In the genomic region with DNA sequence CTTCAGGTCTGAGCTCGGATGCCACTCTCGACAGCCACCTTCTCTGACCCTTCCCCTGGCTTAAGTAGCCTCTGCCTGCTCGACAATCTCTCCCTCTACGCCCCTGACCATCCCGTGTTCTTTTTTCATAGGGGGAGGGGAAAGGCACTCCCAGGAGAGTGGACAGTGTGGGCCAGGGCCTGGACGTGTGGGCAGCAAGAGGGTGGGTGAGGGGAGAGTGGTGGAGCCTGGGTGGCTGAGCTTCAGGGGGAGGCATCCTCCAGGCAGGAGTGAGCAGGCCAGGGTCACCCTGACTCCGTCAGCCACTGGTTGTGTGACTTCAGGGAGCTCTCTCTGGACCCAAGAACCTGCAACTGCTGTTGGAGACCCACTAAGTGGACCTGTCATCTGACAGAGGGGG, we compare ENCODE assay signal across 19 cellular contexts.
DNase-seq lines count a peak whose midpoint lies in the region; ATAC-seq and TF ChIP-seq lines count a peak whose summit lies in the region.
"Had no signal": no experiment of that assay in that cellular context is flagged by ENCODE, and none has a peak within 500 bp of the region (broad histone marks: within the 10 kb centered on the region; RNA-seq: fewer than 3 reads in every experiment).

No MANE protein-coding gene starts in this region.

- no peak overlapping the region for H3K27ac ChIP-seq in mesenchymal stem cell (ENCODE audit: low read length, poor library complexity, severe bottlenecking)
- peak overlapping the region; percentile 90 to 100 (median 98) for H3K27ac ChIP-seq in thyroid gland
- no peak overlapping the region for H3K27ac ChIP-seq in ascending aorta
- H3K27ac ChIP-seq: 22Rv1 had no signal

- no peak for TF ChIP-seq CTCF in thyroid gland (IDR thresholded peaks at IDR 0.05)
- TF ChIP-seq CTCF in ascending aorta (IDR thresholded peaks at IDR 0.05), result no peak

- CTCF ChIA-PET in activated CD4-positive, alpha-beta T cell treated with anti-CD3 and anti-CD28 coated beads for 36 hours (lab: Charles Lee), result interaction anchor here (0.6 to 0.7 kb wide), 3 partner anchors 11 to 73 kb away, joined by 3 read pairs; no protein-coding TSS in a partner anchor

- intact Hi-C loops in activated CD4-positive, alpha-beta T cell treated with anti-CD3 and anti-CD28 coated beads for 36 hours (cut with DNase I, micrococcal nuclease), result loop anchor here in 1 of 2 experiments (10.0 kb wide), 1 partner anchor 89 kb away; a partner anchor contains a TSS
- intact Hi-C loops in activated T-helper 2 cell treated with anti-CD3 and anti-CD28 coated beads, Interferon-gamma antibody, Interleukin-2, Interleukin-4, amounts not matched to agents 10 μg/mL and 5 μg/mL and 100 μg/mL, durations not matched to agents 14 hours and 24 hours and 36 hours (cut with micrococcal nuclease), result no loop called here
- intact Hi-C loops in thyroid gland (cut with DNase I) (loop anchor here (5.0 kb wide), 1 partner anchor 86 kb away; no protein-coding TSS in a partner anchor), ascending aorta (cut with DNase I) (no loop called here)

- peak overlapping the region; percentile 62 for H2AK5ac ChIP-seq in mesenchymal stem cell (ENCODE audit: low read length, severe bottlenecking)

- H3K9me3 ChIP-seq in mesenchymal stem cell (ENCODE audit: control insufficient read depth, low read length) (no peaks in the 10 kb centered on the region), thyroid gland (no peaks in the 10 kb centered on the region), ascending aorta (no peaks in the 10 kb centered on the region)
- H3K9me3 ChIP-seq: ovary had no signal

- no peak overlapping the region for H3K4me3 Mint-ChIP-seq in activated CD4-positive, alpha-beta T cell treated with anti-CD3 and anti-CD28 coated beads for 36 hours
- H3K4me3 Mint-ChIP-seq in activated T-helper 2 cell treated with anti-CD3 and anti-CD28 coated beads, Interferon-gamma antibody, Interleukin-2, Interleukin-4, amounts not matched to agents 10 μg/mL and 5 μg/mL and 100 μg/mL, durations not matched to agents 14 hours and 24 hours and 36 hours (ENCODE audit: low read depth), result no peak overlapping the region
- no peak overlapping the region for H3K4me3 Mint-ChIP-seq in activated T-cell treated with anti-CD3 and anti-CD28 coated beads, Interleukin-2, amount 50 U/mL, for 72 hours
- H3K4me3 Mint-ChIP-seq: activated naive CD8-positive, alpha-beta T cell treated with anti-CD3 and anti-CD28 coated beads, Interleukin-2, amount 10 ng/mL, durations not matched to agents 7 days and 5 days; activated T-cell treated with anti-CD3 and anti-CD28 coated beads, Interleukin-2, amount 50 U/mL, for 4 hours; CD4-positive, CD25-positive, alpha-beta regulatory T cell; central memory CD8-positive, alpha-beta T cell had no signal

- H2BK15ac ChIP-seq in mesenchymal stem cell (ENCODE audit: low read depth, poor library complexity, severe bottlenecking), result peak overlapping the region; percentile 77

- H3K4me2 ChIP-seq in mesenchymal stem cell (ENCODE audit: low read length, poor library complexity, severe bottlenecking), result no peak overlapping the region

- peak overlapping the region; percentile 90 for H3K9ac ChIP-seq in mesenchymal stem cell (ENCODE audit: low read length)

- H3K4me1 Mint-ChIP-seq in activated CD4-positive, alpha-beta T cell treated with anti-CD3 and anti-CD28 coated beads for 36 hours, result peaks cover 22% of the 10 kb centered on the region
- peaks cover 31% of the 10 kb centered on the region for H3K4me1 Mint-ChIP-seq in activated T-helper 2 cell treated with anti-CD3 and anti-CD28 coated beads, Interferon-gamma antibody, Interleukin-2, Interleukin-4, amounts not matched to agents 10 μg/mL and 5 μg/mL and 100 μg/mL, durations not matched to agents 14 hours and 24 hours and 36 hours (ENCODE audit: low read depth)
- H3K4me1 Mint-ChIP-seq in activated T-cell treated with anti-CD3 and anti-CD28 coated beads, Interleukin-2, amount 50 U/mL, for 72 hours (ENCODE audit: low read depth), result peaks cover 43% of the 10 kb centered on the region

- H3K14ac ChIP-seq in mesenchymal stem cell (ENCODE audit: low read length in 2 of 2), result peak overlapping the region in 1 of 2 experiments; percentile 88

- peak overlapping the region; percentile 37 for H2BK120ac ChIP-seq in mesenchymal stem cell (ENCODE audit: low read depth, low read length)

- H3K36me3 Mint-ChIP-seq in activated CD4-positive, alpha-beta T cell treated with anti-CD3 and anti-CD28 coated beads for 36 hours (ENCODE audit: low read depth), result no peaks in the 10 kb centered on the region
- no peaks in the 10 kb centered on the region for H3K36me3 Mint-ChIP-seq in activated T-helper 2 cell treated with anti-CD3 and anti-CD28 coated beads, Interferon-gamma antibody, Interleukin-2, Interleukin-4, amounts not matched to agents 10 μg/mL and 5 μg/mL and 100 μg/mL, durations not matched to agents 14 hours and 24 hours and 36 hours (ENCODE audit: low read depth)
- no peaks in the 10 kb centered on the region for H3K36me3 Mint-ChIP-seq in activated T-cell treated with anti-CD3 and anti-CD28 coated beads, Interleukin-2, amount 50 U/mL, for 72 hours (ENCODE audit: insufficient read depth in 2 of 2)
- H3K36me3 Mint-ChIP-seq: activated naive CD8-positive, alpha-beta T cell treated with anti-CD3 and anti-CD28 coated beads, Interleukin-2, amount 10 ng/mL, durations not matched to agents 7 days and 5 days; CD4-positive, CD25-positive, alpha-beta regulatory T cell had no signal

- H3K4me3 ChIP-seq in mesenchymal stem cell (ENCODE audit: insufficient read depth in 1 of 2, low read depth in 1 of 2, low read length in 2 of 2) (no peak overlapping the region), thyroid gland (replicated peaks in 1 of 3) (no peak overlapping the region), ascending aorta (no peak overlapping the region)
- H3K4me3 ChIP-seq: ovary had no signal

- H3K18ac ChIP-seq in mesenchymal stem cell (ENCODE audit: low read depth in 1 of 2, low read length in 2 of 2), result peak overlapping the region; percentile 85 to 92

- no peak for ATAC-seq in activated CD4-positive, alpha-beta T cell treated with anti-CD3 and anti-CD28 coated beads for 36 hours
- no peak for ATAC-seq in activated T-cell treated with anti-CD3 and anti-CD28 coated beads, Interleukin-2, amount 50 U/mL, for 72 hours (replicated peaks in 1 of 2)

- H2BK5ac ChIP-seq in mesenchymal stem cell (ENCODE audit: low read depth, low read length, poor library complexity, severe bottlenecking), result no peak overlapping the region

- no peaks in the 10 kb centered on the region for H3K79me1 ChIP-seq in mesenchymal stem cell (replicated peaks; ENCODE audit: low read length, poor library complexity, severe bottlenecking)

- no peaks in the 10 kb centered on the region for H3K9me3 Mint-ChIP-seq in activated CD4-positive, alpha-beta T cell treated with anti-CD3 and anti-CD28 coated beads for 36 hours (ENCODE audit: low read depth)
- H3K9me3 Mint-ChIP-seq in activated T-helper 2 cell treated with anti-CD3 and anti-CD28 coated beads, Interferon-gamma antibody, Interleukin-2, Interleukin-4, amounts not matched to agents 10 μg/mL and 5 μg/mL and 100 μg/mL, durations not matched to agents 14 hours and 24 hours and 36 hours, result no peaks in the 10 kb centered on the region
- H3K9me3 Mint-ChIP-seq in activated T-cell treated with anti-CD3 and anti-CD28 coated beads, Interleukin-2, amount 50 U/mL, for 72 hours, result no peaks in the 10 kb centered on the region
- H3K9me3 Mint-ChIP-seq: activated naive CD8-positive, alpha-beta T cell treated with anti-CD3 and anti-CD28 coated beads, Interleukin-2, amount 10 ng/mL, durations not matched to agents 7 days and 5 days; activated T-cell treated with anti-CD3 and anti-CD28 coated beads, Interleukin-2, amount 50 U/mL, for 4 hours; central memory CD8-positive, alpha-beta T cell; immature natural killer cell had no signal

- WGBS in mesenchymal stem cell, result 90% methylated on average over 5 of the region's 7 CpGs
- WGBS in thyroid gland, 2 donors, result 72 to 76% methylated on average over 6 to 7 of the region's 7 CpGs

- no peak for TF ChIP-seq POLR2A in thyroid gland (IDR thresholded peaks at IDR 0.05)

- no peak for DNase-seq in activated CD4-positive, alpha-beta T cell treated with anti-CD3 and anti-CD28 coated beads for 36 hours
- no peak for DNase-seq in activated CD4-positive, alpha-beta T cell treated with anti-CD3 and anti-CD28 coated beads for 1 hour
- no peak for DNase-seq in activated T-helper 2 cell treated with anti-CD3 and anti-CD28 coated beads, Interferon-gamma antibody, Interleukin-2, Interleukin-4, amounts not matched to agents 10 μg/mL and 5 μg/mL and 100 μg/mL, durations not matched to agents 14 hours and 24 hours and 36 hours (ENCODE audit: low spot score)
- DNase-seq in mesenchymal stem cell (no peak), thyroid gland (no peak), OCI-M2 (lab: John Stamatoyannopoulos, UW; ENCODE audit: unreplicated experiment) (no peak), ascending aorta (ENCODE audit: low spot score in 2 of 2) (no peak)
- no peak for DNase-seq in activated T-cell treated with anti-CD3 and anti-CD28 coated beads, Interleukin-2, amount 50 U/mL, for 72 hours
- DNase-seq: activated CD4-positive, alpha-beta T cell treated with anti-CD3 and anti-CD28 coated beads, Interleukin-2, amount 50 U/mL, for 4 hours; activated naive CD8-positive, alpha-beta T cell treated with anti-CD3 and anti-CD28 coated beads, Interleukin-2, amount 10 ng/mL, durations not matched to agents 7 days and 5 days; activated T-cell treated with anti-CD3 and anti-CD28 coated beads, Interleukin-2, amount 50 U/mL, for 4 hours; CD4-positive, CD25-positive, alpha-beta regulatory T cell; DMS79 treated with DMSO at 0.1 percent for 48 hours; immature natural killer cell; NCI-H1417 treated with DMSO at 0.1 percent for 48 hours; NCI-H226 had no signal

- H3K27ac Mint-ChIP-seq in activated CD4-positive, alpha-beta T cell treated with anti-CD3 and anti-CD28 coated beads for 36 hours, result peak overlapping the region; percentile 10
- peak overlapping the region; percentile 36 for H3K27ac Mint-ChIP-seq in activated T-helper 2 cell treated with anti-CD3 and anti-CD28 coated beads, Interferon-gamma antibody, Interleukin-2, Interleukin-4, amounts not matched to agents 10 μg/mL and 5 μg/mL and 100 μg/mL, durations not matched to agents 14 hours and 24 hours and 36 hours
- no peak overlapping the region for H3K27ac Mint-ChIP-seq in activated T-cell treated with anti-CD3 and anti-CD28 coated beads, Interleukin-2, amount 50 U/mL, for 72 hours
- H3K27ac Mint-ChIP-seq: CD4-positive, CD25-positive, alpha-beta regulatory T cell had no signal

- H2BK12ac ChIP-seq in mesenchymal stem cell (ENCODE audit: low read length in 2 of 2), result peak overlapping the region; percentile 97 to 100

- peak overlapping the region; percentile 99 for H4K91ac ChIP-seq in mesenchymal stem cell (ENCODE audit: low read length)

- peak overlapping the region in 1 of 2 experiments; percentile 23 for H3K23ac ChIP-seq in mesenchymal stem cell (ENCODE audit: low read length in 2 of 2)

- H3K36me3 ChIP-seq in mesenchymal stem cell (ENCODE audit: control insufficient read depth in 1 of 2, insufficient read depth in 2 of 2, low read depth in 1 of 2, low read length in 2 of 2) (no peaks in the 10 kb centered on the region), thyroid gland (no peaks in the 10 kb centered on the region), ascending aorta (no peaks in the 10 kb centered on the region)
- H3K36me3 ChIP-seq: ovary had no signal

- H2AFZ ChIP-seq in mesenchymal stem cell (ENCODE audit: low read depth, low read length), result no peak overlapping the region

- H3K27me3 ChIP-seq in mesenchymal stem cell (ENCODE audit: control insufficient read depth in 1 of 2, insufficient read depth in 1 of 2, low read length in 2 of 2), result no peaks in the 10 kb centered on the region
- no peaks in the 10 kb centered on the region for H3K27me3 ChIP-seq in thyroid gland
- H3K27me3 ChIP-seq in ascending aorta, result no peaks in the 10 kb centered on the region
- H3K27me3 ChIP-seq: ovary had no signal

- H3K4ac ChIP-seq in mesenchymal stem cell (ENCODE audit: low read depth in 1 of 2, low read length in 2 of 2), result peak overlapping the region; percentile 85 to 98

- H3K27me3 Mint-ChIP-seq in activated CD4-positive, alpha-beta T cell treated with anti-CD3 and anti-CD28 coated beads for 36 hours, result peaks cover 3% of the 10 kb centered on the region
- H3K27me3 Mint-ChIP-seq in activated T-helper 2 cell treated with anti-CD3 and anti-CD28 coated beads, Interferon-gamma antibody, Interleukin-2, Interleukin-4, amounts not matched to agents 10 μg/mL and 5 μg/mL and 100 μg/mL, durations not matched to agents 14 hours and 24 hours and 36 hours (ENCODE audit: low read depth), result no peaks in the 10 kb centered on the region
- peaks cover 8% of the 10 kb centered on the region for H3K27me3 Mint-ChIP-seq in activated T-cell treated with anti-CD3 and anti-CD28 coated beads, Interleukin-2, amount 50 U/mL, for 72 hours (ENCODE audit: low read depth)

- peak overlapping the region; percentile 72 for H4K8ac ChIP-seq in mesenchymal stem cell (ENCODE audit: low read length)

- H3K4me1 ChIP-seq in mesenchymal stem cell (ENCODE audit: control insufficient read depth, insufficient read depth, low read depth, low read length), result peaks cover 38% of the 10 kb centered on the region
- peaks cover 54 to 62% of the 10 kb centered on the region in 2 donors for H3K4me1 ChIP-seq in thyroid gland
- H3K4me1 ChIP-seq in ascending aorta, result peaks cover 8 to 30% of the 10 kb centered on the region in 2 donors

- POLR2A ChIA-PET in activated CD4-positive, alpha-beta T cell treated with anti-CD3 and anti-CD28 coated beads for 36 hours (lab: Charles Lee), result no interaction called here

Comparison
In these comparisons a context has a peak if more than half of its experiments do, and no peak if none do; other contexts are left out.
1. H3K27ac ChIP-seq: peak in thyroid gland (3 of 3); none in mesenchymal stem cell (single experiment) and ascending aorta (0 of 2).